21 cellular contexts compared by ENCODE assay signal in genomic region chr1:224732367-224733006, GRCh38.
DNase-seq lines count a peak whose midpoint lies in the region; ATAC-seq and TF ChIP-seq lines count a peak whose summit lies in the region.
"Had no signal": no experiment of that assay in that cellular context is flagged by ENCODE, and none has a peak within 500 bp of the region (broad histone marks: within the 10 kb centered on the region; RNA-seq: fewer than 3 reads in every experiment).

No MANE protein-coding gene starts in this region.

- H3K4me2 ChIP-seq in PC-3 (ENCODE audit: low read length), result peak overlapping the region; percentile 41

- intact Hi-C loops in PC-3 (cut with micrococcal nuclease) (loop anchor here (10.0 kb wide), 1 partner anchor 192 kb away; the partner anchor contains the start of gene DNAH14), left colon (cut with DNase I, micrococcal nuclease) (no loop called here), ascending aorta (cut with DNase I) (no loop called here)
- intact Hi-C loops in activated T-helper 1 cell treated with anti-CD3 and anti-CD28 coated beads, Interleukin-12 subunit alpha, Interleukin-12 subunit beta, Interleukin-2, Interleukin-4 antibody, amounts not matched to agents 30 ng/mL and 10 ng/mL and 1 ng/mL, durations not matched to agents 14 hours and 24 hours and 36 hours (cut with micrococcal nuclease), result no loop called here

- H3K27me3 ChIP-seq in ACC112 (ENCODE audit: insufficient read depth, low read length) (no peaks in the 10 kb centered on the region), PC-3 (ENCODE audit: low read length) (no peaks in the 10 kb centered on the region), ascending aorta (no peaks in the 10 kb centered on the region)
- H3K27me3 ChIP-seq: body of pancreas had no signal

- peak; percentile 58 for ATAC-seq in PC-3
- ATAC-seq in left colon, result peak; percentile 50
- ATAC-seq in omental fat pad (ENCODE audit: low FRiP score), result no peak
- ATAC-seq: activated CD8-positive, alpha-beta T cell treated with anti-CD3 and anti-CD28 coated beads for 36 hours; body of pancreas; T-helper 17 cell had no signal

- H3K4me3 ChIP-seq in ACC112 (ENCODE audit: low read depth, low read length) (no peak overlapping the region), PC-3 (ENCODE audit: low read length) (no peak overlapping the region), ascending aorta (no peak overlapping the region)
- H3K4me3 ChIP-seq: body of pancreas, SJCRH30 had no signal

- H3K27ac ChIP-seq in ACC112 (ENCODE audit: low read depth, low read length), result peak overlapping the region; percentile 33; the same call in 1 of the 2 replicates
- H3K27ac ChIP-seq in PC-3 (ENCODE audit: low read length), result peak overlapping the region; percentile 78
- peak overlapping the region in 1 of 2 donors; percentile 34 for H3K27ac ChIP-seq in ascending aorta
- H3K27ac ChIP-seq: body of pancreas, SJCRH30 had no signal

- H3K9me2 ChIP-seq in PC-3 (replicated peaks; ENCODE audit: low read length), result no peaks in the 10 kb centered on the region

- H3K4me1 ChIP-seq in ACC112 (ENCODE audit: control insufficient read depth, insufficient read depth, low read length, unreplicated experiment) (peaks cover 51% of the 10 kb centered on the region), PC-3 (ENCODE audit: insufficient read depth, low read length) (peaks cover 24% of the 10 kb centered on the region), ascending aorta (no peaks in the 10 kb centered on the region)
- H3K4me1 ChIP-seq: body of pancreas, SJCRH30 had no signal

- DNase-seq in PC-3 (peak; percentile 65), left colon (no peak), progenitor cell of endocrine pancreas (ENCODE audit: low spot score, unreplicated experiment) (no peak), ascending aorta (ENCODE audit: low spot score in 2 of 2) (no peak), omental fat pad (ENCODE audit: low spot score) (no peak)
- no peak for DNase-seq in stimulated activated CD4-positive, alpha-beta T cell treated with anti-CD3 and anti-CD28 coated beads, Interleukin-15, amount 100 ng/mL, for 24 hours
- DNase-seq in activated T-helper 1 cell treated with anti-CD3 and anti-CD28 coated beads, Interleukin-12 subunit alpha, Interleukin-12 subunit beta, Interleukin-2, Interleukin-4 antibody, amounts not matched to agents 30 ng/mL and 10 ng/mL and 1 ng/mL, durations not matched to agents 14 hours and 24 hours and 36 hours (ENCODE audit: low spot score), result no peak
- DNase-seq: activated B cell treated with CpG ODN at 0.5 μM for 24 hours; activated CD8-positive, alpha-beta T cell treated with anti-CD3 and anti-CD28 coated beads for 36 hours; activated naive CD8-positive, alpha-beta T cell treated with anti-CD3 and anti-CD28 coated beads for 36 hours; activated T-cell treated with anti-CD3 and anti-CD28 coated beads, Interleukin-2, amount 50 U/mL, for 1 hour; CD4-positive, CD25-positive, alpha-beta regulatory T cell; cortex of kidney; GF-D8; NCI-H748 treated with DMSO at 0.1 percent for 48 hours; SJCRH30; stimulated activated CD4-positive, alpha-beta T cell treated with anti-CD3 and anti-CD28 coated beads, Interleukin-4, amount 100 ng/mL, for 4 hours; substantia nigra; T-helper 17 cell had no signal

- POLR2A ChIA-PET in PC-3 (lab: Charles Lee; ENCODE audit: unreplicated experiment), result interaction anchor here (0.5 kb wide), 1 partner anchor 26 kb away, joined by 3 read pairs; no protein-coding TSS in a partner anchor

- H3K9me3 ChIP-seq in PC-3 (ENCODE audit: low read length), result no peaks in the 10 kb centered on the region
- no peaks in the 10 kb centered on the region for H3K9me3 ChIP-seq in ascending aorta
- H3K9me3 ChIP-seq: body of pancreas, SJCRH30 had no signal

- no peaks in the 10 kb centered on the region for H3F3A ChIP-seq in PC-3 (ENCODE audit: low read length, unreplicated experiment)

- peaks cover 8% of the 10 kb centered on the region for H3K27me3 Mint-ChIP-seq in progenitor cell of endocrine pancreas
- peaks cover 16% of the 10 kb centered on the region for H3K27me3 Mint-ChIP-seq in activated T-helper 1 cell treated with anti-CD3 and anti-CD28 coated beads, Interleukin-12 subunit alpha, Interleukin-12 subunit beta, Interleukin-2, Interleukin-4 antibody, amounts not matched to agents 30 ng/mL and 10 ng/mL and 1 ng/mL, durations not matched to agents 14 hours and 24 hours and 36 hours (ENCODE audit: insufficient read depth)
- H3K27me3 Mint-ChIP-seq: activated B cell treated with CpG ODN at 0.5 μM for 24 hours; activated CD8-positive, alpha-beta T cell treated with anti-CD3 and anti-CD28 coated beads for 36 hours; T-helper 17 cell had no signal

- H3K36me3 ChIP-seq in ACC112 (ENCODE audit: insufficient read depth, low read length) (no peaks in the 10 kb centered on the region), PC-3 (ENCODE audit: low read depth, low read length) (no peaks in the 10 kb centered on the region), ascending aorta (no peaks in the 10 kb centered on the region)
- H3K36me3 ChIP-seq: SJCRH30 had no signal

- H3K4me1 Mint-ChIP-seq in progenitor cell of endocrine pancreas (ENCODE audit: low read depth), result peaks cover 28% of the 10 kb centered on the region
- H3K4me1 Mint-ChIP-seq in activated T-helper 1 cell treated with anti-CD3 and anti-CD28 coated beads, Interleukin-12 subunit alpha, Interleukin-12 subunit beta, Interleukin-2, Interleukin-4 antibody, amounts not matched to agents 30 ng/mL and 10 ng/mL and 1 ng/mL, durations not matched to agents 14 hours and 24 hours and 36 hours (ENCODE audit: low read depth), result peaks cover 35% of the 10 kb centered on the region

- H2AFZ ChIP-seq in ACC112 (ENCODE audit: low read length, unreplicated experiment) (no peak overlapping the region), PC-3 (ENCODE audit: low read length) (peak overlapping the region; percentile 43)

- CTCF ChIA-PET in PC-3 (lab: Charles Lee), result no interaction called here

- BruUV-seq in PC-3 (replicated peaks; lab: Mats Ljungman, UMichigan), result no TSS peak

- H3K79me2 ChIP-seq in ACC112 (ENCODE audit: control insufficient read depth, insufficient read depth, low read length, unreplicated experiment) (no peaks in the 10 kb centered on the region), PC-3 (ENCODE audit: low read length) (no peaks in the 10 kb centered on the region)

- H3K4me3 Mint-ChIP-seq in progenitor cell of endocrine pancreas (ENCODE audit: low read depth), result no peak overlapping the region
- no peak overlapping the region for H3K4me3 Mint-ChIP-seq in activated T-helper 1 cell treated with anti-CD3 and anti-CD28 coated beads, Interleukin-12 subunit alpha, Interleukin-12 subunit beta, Interleukin-2, Interleukin-4 antibody, amounts not matched to agents 30 ng/mL and 10 ng/mL and 1 ng/mL, durations not matched to agents 14 hours and 24 hours and 36 hours
- H3K4me3 Mint-ChIP-seq: activated B cell treated with CpG ODN at 0.5 μM for 24 hours; activated CD8-positive, alpha-beta T cell treated with anti-CD3 and anti-CD28 coated beads for 36 hours; activated naive CD8-positive, alpha-beta T cell treated with anti-CD3 and anti-CD28 coated beads for 36 hours; CD4-positive, CD25-positive, alpha-beta regulatory T cell; T-helper 17 cell had no signal

- peak overlapping the region; percentile 18 for H3K9ac ChIP-seq in PC-3 (ENCODE audit: low read length)

- no peaks in the 10 kb centered on the region for H3K9me3 Mint-ChIP-seq in progenitor cell of endocrine pancreas (ENCODE audit: low read depth)
- no peaks in the 10 kb centered on the region for H3K9me3 Mint-ChIP-seq in activated T-helper 1 cell treated with anti-CD3 and anti-CD28 coated beads, Interleukin-12 subunit alpha, Interleukin-12 subunit beta, Interleukin-2, Interleukin-4 antibody, amounts not matched to agents 30 ng/mL and 10 ng/mL and 1 ng/mL, durations not matched to agents 14 hours and 24 hours and 36 hours
- H3K9me3 Mint-ChIP-seq: activated B cell treated with CpG ODN at 0.5 μM for 24 hours; activated CD8-positive, alpha-beta T cell treated with anti-CD3 and anti-CD28 coated beads for 36 hours; activated naive CD8-positive, alpha-beta T cell treated with anti-CD3 and anti-CD28 coated beads for 36 hours had no signal

- no peak for TF ChIP-seq CTCF in PC-3 (conservative IDR thresholded peaks at IDR 0.05; ENCODE audit: low read depth, low read length)
- no peak for TF ChIP-seq CTCF in progenitor cell of endocrine pancreas (IDR thresholded peaks at IDR 0.05; ENCODE audit: unreplicated experiment)
- no peak for TF ChIP-seq CTCF in ascending aorta (IDR thresholded peaks at IDR 0.05)
- no peak for TF ChIP-seq CTCF in omental fat pad (IDR thresholded peaks at IDR 0.05)

- no peaks in the 10 kb centered on the region for H3K36me3 Mint-ChIP-seq in progenitor cell of endocrine pancreas (ENCODE audit: insufficient read depth)
- no peaks in the 10 kb centered on the region for H3K36me3 Mint-ChIP-seq in activated T-helper 1 cell treated with anti-CD3 and anti-CD28 coated beads, Interleukin-12 subunit alpha, Interleukin-12 subunit beta, Interleukin-2, Interleukin-4 antibody, amounts not matched to agents 30 ng/mL and 10 ng/mL and 1 ng/mL, durations not matched to agents 14 hours and 24 hours and 36 hours (ENCODE audit: low read depth)
- H3K36me3 Mint-ChIP-seq: activated naive CD8-positive, alpha-beta T cell treated with anti-CD3 and anti-CD28 coated beads for 36 hours; CD4-positive, CD25-positive, alpha-beta regulatory T cell had no signal

- H3K27ac Mint-ChIP-seq in progenitor cell of endocrine pancreas, result peak overlapping the region; percentile 95
- no peak overlapping the region for H3K27ac Mint-ChIP-seq in activated T-helper 1 cell treated with anti-CD3 and anti-CD28 coated beads, Interleukin-12 subunit alpha, Interleukin-12 subunit beta, Interleukin-2, Interleukin-4 antibody, amounts not matched to agents 30 ng/mL and 10 ng/mL and 1 ng/mL, durations not matched to agents 14 hours and 24 hours and 36 hours
- H3K27ac Mint-ChIP-seq: activated B cell treated with CpG ODN at 0.5 μM for 24 hours; activated CD8-positive, alpha-beta T cell treated with anti-CD3 and anti-CD28 coated beads for 36 hours; activated naive CD8-positive, alpha-beta T cell treated with anti-CD3 and anti-CD28 coated beads for 36 hours; CD4-positive, CD25-positive, alpha-beta regulatory T cell; T-helper 17 cell had no signal

- H4K20me1 ChIP-seq in PC-3 (ENCODE audit: low read length), result no peaks in the 10 kb centered on the region
